Comparison of ENCODE assay signal across 7 cellular contexts in genomic region chr2:127812441-127812840, GRCh38. TPM values are rescaled to one million over a fixed set of nuclear protein-coding genes. Genes with fewer than 3 reads are reported as not detected.
DNase-seq lines count a peak whose midpoint lies in the region; ATAC-seq, FAIRE-seq and TF ChIP-seq lines count a peak whose summit lies in the region.
"Not testable (repeated sequence)": the region's sequence is repeated elsewhere in the genome, so short reads cannot be mapped to it uniquely, and the experiment has no call there.

No MANE protein-coding gene starts in this region.

- H3K4me1 Mint-ChIP-seq in T-helper 17 cell = peaks cover 30% of the 10 kb centered on the region
- H3K4me1 Mint-ChIP-seq in activated T-cell treated with anti-CD3 and anti-CD28 coated beads, Interleukin-2, amount 50 U/mL, for 4 hours (ENCODE audit: low read depth) = peaks cover 28% of the 10 kb centered on the region
- H3K4me1 Mint-ChIP-seq in astrocyte (ENCODE audit: low read depth, unreplicated experiment) = peaks cover 10% of the 10 kb centered on the region
- peaks cover 31% of the 10 kb centered on the region for H3K4me1 Mint-ChIP-seq in nephron progenitor cell

- not testable (repeated sequence) for ATAC-seq in T-helper 17 cell; activated T-cell treated with anti-CD3 and anti-CD28 coated beads, Interleukin-2, amount 50 U/mL, for 4 hours

- not testable (repeated sequence) for H2AFZ ChIP-seq in astrocyte (ENCODE audit: low read depth, low read length)

- not testable (repeated sequence) for H3K27me3 Mint-ChIP-seq in T-helper 17 cell; activated T-cell treated with anti-CD3 and anti-CD28 coated beads, Interleukin-2, amount 50 U/mL, for 4 hours (ENCODE audit: low read depth); astrocyte (ENCODE audit: low read depth, unreplicated experiment); nephron progenitor cell (ENCODE audit: low read depth, poor library complexity)

- not testable (repeated sequence) for H3K4me3 ChIP-seq in BLaER1; DOHH2 (ENCODE audit: low read length); astrocyte (ENCODE audit: insufficient read depth, low read depth, low read length)

- not testable (repeated sequence) for H3K9ac ChIP-seq in BLaER1; astrocyte (ENCODE audit: low read length)

- peak overlapping the region; percentile 99 for H3K4me3 Mint-ChIP-seq in T-helper 17 cell
- H3K4me3 Mint-ChIP-seq in activated T-cell treated with anti-CD3 and anti-CD28 coated beads, Interleukin-2, amount 50 U/mL, for 4 hours = peak overlapping the region; percentile 94
- peak overlapping the region; percentile 96 for H3K4me3 Mint-ChIP-seq in astrocyte (ENCODE audit: unreplicated experiment)
- peak overlapping the region; percentile 95 for H3K4me3 Mint-ChIP-seq in nephron progenitor cell

- H3K27ac Mint-ChIP-seq in T-helper 17 cell = peak overlapping the region; percentile 67
- H3K27ac Mint-ChIP-seq in astrocyte (ENCODE audit: unreplicated experiment); nephron progenitor cell: not testable (repeated sequence)

- not testable (repeated sequence) for H3K9me2 ChIP-seq in DOHH2 (replicated peaks; ENCODE audit: control insufficient read depth, low read length)

- not testable (repeated sequence) for H3K27me3 ChIP-seq in BLaER1; DOHH2 (ENCODE audit: control insufficient read depth, low read length); astrocyte (ENCODE audit: insufficient read depth, low read length)

- H3K9me3 ChIP-seq in BLaER1; DOHH2 (ENCODE audit: control insufficient read depth, insufficient read depth, low read length); T-helper 17 cell (ENCODE audit: control insufficient read depth, low read length, poor library complexity, severe bottlenecking); astrocyte (ENCODE audit: insufficient read depth, low read depth, low read length): not testable (repeated sequence)

- H3K4me1 ChIP-seq in BLaER1 (peaks cover 46% of the 10 kb centered on the region), DOHH2 (ENCODE audit: control insufficient read depth, low read length) (peaks cover 46% of the 10 kb centered on the region)
- not testable (repeated sequence) for H3K4me1 ChIP-seq in astrocyte (ENCODE audit: insufficient read depth, low read length)

- H3K4me2 ChIP-seq in BLaER1 = peak overlapping the region; percentile 80
- H3K4me2 ChIP-seq in DOHH2 (ENCODE audit: low read length) = peak overlapping the region; percentile 67
- H3K4me2 ChIP-seq in astrocyte (ENCODE audit: low read length) = not testable (repeated sequence)

- not testable (repeated sequence) for TF ChIP-seq CTCF in DOHH2 (IDR thresholded peaks at IDR 0.05; ENCODE audit: low read depth, low read length, poor library complexity, severe bottlenecking); astrocyte (IDR thresholded peaks at IDR 0.05; ENCODE audit: insufficient read depth, low read depth, low read length); nephron progenitor cell (IDR thresholded peaks at IDR 0.05)

- peak overlapping the region; percentile 27; the same call in 1 of the 2 replicates for H3K27ac ChIP-seq in BLaER1
- not testable (repeated sequence) for H3K27ac ChIP-seq in DOHH2 (ENCODE audit: low read depth, low read length); astrocyte (ENCODE audit: low read depth, low read length)

- peaks cover 46% of the 10 kb centered on the region for H3K79me2 ChIP-seq in DOHH2 (ENCODE audit: control insufficient read depth, low read length)
- H3K79me2 ChIP-seq in astrocyte (ENCODE audit: insufficient read depth, low read length) = peaks cover 35% of the 10 kb centered on the region

- not testable (repeated sequence) for FAIRE-seq in astrocyte (lab: Jason Lieb, UNC)

- not testable (repeated sequence) for H3K36me3 Mint-ChIP-seq in T-helper 17 cell (ENCODE audit: low read depth); activated T-cell treated with anti-CD3 and anti-CD28 coated beads, Interleukin-2, amount 50 U/mL, for 4 hours (ENCODE audit: insufficient read depth); astrocyte (ENCODE audit: low read depth, unreplicated experiment)
- H3K36me3 Mint-ChIP-seq in nephron progenitor cell (ENCODE audit: low read depth) = peaks cover 22% of the 10 kb centered on the region

- H3K36me3 ChIP-seq in BLaER1; astrocyte (ENCODE audit: insufficient read depth, low read length): not testable (repeated sequence)
- H3K36me3 ChIP-seq in DOHH2 (ENCODE audit: control insufficient read depth, low read length) = peaks cover 32% of the 10 kb centered on the region

- H4K20me1 ChIP-seq in BLaER1 = peaks cover 28% of the 10 kb centered on the region
- H4K20me1 ChIP-seq in DOHH2 (ENCODE audit: control insufficient read depth, insufficient read depth, low read depth, low read length) = peaks cover 25% of the 10 kb centered on the region; the same call in 1 of the 2 replicates
- H4K20me1 ChIP-seq in astrocyte (ENCODE audit: insufficient read depth, low read length) = peaks cover 26% of the 10 kb centered on the region

- H3K9me3 Mint-ChIP-seq in activated T-cell treated with anti-CD3 and anti-CD28 coated beads, Interleukin-2, amount 50 U/mL, for 4 hours; astrocyte (ENCODE audit: unreplicated experiment): not testable (repeated sequence)
- H3K9me3 Mint-ChIP-seq in nephron progenitor cell = peaks cover 37% of the 10 kb centered on the region

- not testable (repeated sequence) for H3F3A ChIP-seq in DOHH2 (ENCODE audit: control insufficient read depth, insufficient read depth)

- not testable (repeated sequence) for DNase-seq in T-helper 17 cell; activated T-cell treated with anti-CD3 and anti-CD28 coated beads, Interleukin-2, amount 50 U/mL, for 4 hours; astrocyte (ENCODE audit: low read depth); nephron progenitor cell
- DNase-seq in mesenteric fat pad (ENCODE audit: low spot score) = peak; percentile 24

RNA-seq across cellular contexts. Expression of gene WDR33, which starts 1.5 kb away (rescaled TPM):
- total RNA-seq in T-helper 17 cell (10 to 100 TPM; 55.2 to 61.8 TPM), astrocyte (40.9 and 41.8 TPM in 2 replicates), mesenteric fat pad (53.7 TPM)
- 10 to 100 TPM; 71.8 to 79.9 (median 72.8) TPM for total RNA-seq in activated T-cell treated with anti-CD3 and anti-CD28 coated beads, Interleukin-2, amount 50 U/mL, for 4 hours

RNA-seq across cellular contexts. Expression of gene POLR2D, which starts 45.5 kb away (rescaled TPM):
- total RNA-seq in T-helper 17 cell = 10 to 100 TPM; 19.6 to 29.7 TPM
- total RNA-seq in activated T-cell treated with anti-CD3 and anti-CD28 coated beads, Interleukin-2, amount 50 U/mL, for 4 hours = 10 to 100 TPM; 91.6 to 96.0 (median 93.6) TPM
- 35.8 and 37.7 TPM in 2 replicates for total RNA-seq in astrocyte
- 26.4 TPM for total RNA-seq in mesenteric fat pad
